2 cellular contexts compared by ENCODE assay signal in genomic region chr19:54380897-54381296, GRCh38.
TF ChIP-seq lines count a peak whose summit lies in the region.

No MANE protein-coding gene starts in this region.

TF ChIP-seq in K562, 482 proteins besides CTCF, POLR2A, EP300 and RAD21:
- TF ChIP-seq EGR1 (conservative IDR thresholded peaks at IDR 0.05) (no peak), BCOR (IDR thresholded peaks at IDR 0.05) (peak; percentile 51; the same call in 1 of the 2 replicates), JUND (IDR thresholded peaks at IDR 0.05; ENCODE audit: borderline replicate concordance, low read depth, low read length) (no peak), JUND (tag; IDR thresholded peaks at IDR 0.05; ENCODE audit: borderline replicate concordance, low read depth, low read length) (no peak), TCF15 (CRISPR knock-in tag; IDR thresholded peaks at IDR 0.05) (no peak), ZNF655 (CRISPR knock-in tag; IDR thresholded peaks at IDR 0.05) (no peak), MTA1 (IDR thresholded peaks at IDR 0.05; ENCODE audit: borderline replicate concordance) (no peak), RBM25 (IDR thresholded peaks at IDR 0.05; ENCODE audit: low read depth, low read length, severe bottlenecking) (peak; percentile 52), CHD4 (IDR thresholded peaks at IDR 0.05; ENCODE audit: insufficient read depth, insufficient replicate concordance, low read depth, low read length, poor library complexity, severe bottlenecking) (no peak)
- TF ChIP-seq, protein P1, sequence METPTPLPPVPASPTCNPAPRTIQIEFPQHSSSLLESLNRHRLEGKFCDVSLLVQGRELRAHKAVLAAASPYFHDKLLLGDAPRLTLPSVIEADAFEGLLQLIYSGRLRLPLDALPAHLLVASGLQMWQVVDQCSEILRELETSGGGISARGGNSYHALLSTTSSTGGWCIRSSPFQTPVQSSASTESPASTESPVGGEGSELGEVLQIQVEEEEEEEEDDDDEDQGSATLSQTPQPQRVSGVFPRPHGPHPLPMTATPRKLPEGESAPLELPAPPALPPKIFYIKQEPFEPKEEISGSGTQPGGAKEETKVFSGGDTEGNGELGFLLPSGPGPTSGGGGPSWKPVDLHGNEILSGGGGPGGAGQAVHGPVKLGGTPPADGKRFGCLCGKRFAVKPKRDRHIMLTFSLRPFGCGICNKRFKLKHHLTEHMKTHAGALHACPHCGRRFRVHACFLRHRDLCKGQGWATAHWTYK (CRISPR knock-in tag; IDR thresholded peaks at IDR 0.05) = no peak

TF ChIP-seq in WTC11, 78 proteins besides CTCF, POLR2A, EP300 and RAD21:
- TF ChIP-seq NR3C1 (CRISPR knock-in tag; conservative IDR thresholded peaks at IDR 0.05; ENCODE audit: low read depth) = no peak
